In the genomic region with DNA sequence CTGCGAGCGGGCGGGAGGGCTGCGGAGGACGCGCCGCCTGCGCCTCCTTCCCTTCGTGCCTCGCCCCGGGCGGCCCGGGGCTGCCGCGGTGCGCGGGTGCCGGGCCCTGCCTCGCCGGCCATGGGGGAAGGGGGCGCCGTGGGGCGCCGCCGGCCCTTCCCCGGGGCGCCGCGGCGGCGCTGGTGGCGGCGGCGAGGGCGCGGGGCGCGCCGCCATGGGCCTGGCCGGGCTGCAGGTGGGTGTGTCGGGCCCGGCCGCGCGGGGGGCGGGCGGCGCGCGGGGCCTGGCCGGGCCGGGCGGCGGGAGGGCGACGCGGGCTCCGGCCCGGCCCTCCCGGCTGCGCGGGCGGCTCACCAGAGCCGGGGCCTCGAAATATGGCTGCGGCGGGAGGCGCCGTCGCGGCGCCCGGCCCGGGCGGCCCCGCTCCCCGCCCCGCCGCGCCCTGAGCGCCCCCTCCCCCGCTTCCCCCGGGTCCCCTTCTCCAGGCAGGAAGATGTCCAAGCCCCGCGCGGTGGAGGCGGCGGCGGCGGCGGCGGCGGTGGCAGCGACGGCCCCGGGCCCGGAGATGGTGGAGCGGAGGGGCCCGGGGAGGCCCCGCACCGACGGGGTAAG, we compare ENCODE assay signal across 8 cellular contexts. TPM values are rescaled to one million over a fixed set of nuclear protein-coding genes. Genes with fewer than 3 reads are reported as not detected.
DNase-seq lines count a peak whose midpoint lies in the region; ATAC-seq and TF ChIP-seq lines count a peak whose summit lies in the region.

No MANE protein-coding gene starts in this region.

- no peak for TF ChIP-seq RAD21 in SK-N-SH (IDR thresholded peaks at IDR 0.05; ENCODE audit: low read length)

- peak overlapping the region; percentile 68 for H3K9ac ChIP-seq in SK-N-SH

- H3K9me2 ChIP-seq in SK-N-SH, result no peaks in the 10 kb centered on the region

- H3K27ac Mint-ChIP-seq in glutamatergic neuron (ENCODE audit: unreplicated experiment), result no peak overlapping the region
- no peak overlapping the region for H3K27ac Mint-ChIP-seq in stimulated activated effector memory CD8-positive, alpha-beta T cell treated with anti-CD3 and anti-CD28 coated beads, Interleukin-12 subunit alpha, Interleukin-12 subunit beta, amount 100 ng/mL, for 72 hours

- peaks cover 7% of the 10 kb centered on the region for H4K20me1 ChIP-seq in SK-N-SH (ENCODE audit: insufficient read depth)

- H3K27me3 ChIP-seq in SK-N-SH (ENCODE audit: insufficient read depth) (no peaks in the 10 kb centered on the region), MG63 (no peaks in the 10 kb centered on the region)

- WGBS in SK-N-SH (ENCODE audit: low lambda C conversion rate), result no CpG with 5 or more reads among the region's 102 CpGs

- peak overlapping the region; percentile 67 to 78 for H3K4me3 ChIP-seq in SK-N-SH (ENCODE audit: low read depth in 2 of 2, low read length in 1 of 2)
- peak overlapping the region; percentile 68; the same call in 1 of the 2 replicates for H3K4me3 ChIP-seq in MG63

- POLR2A ChIA-PET in SK-N-SH (lab: Yijun Ruan, JAX), result no interaction called here

- H3K9me3 Mint-ChIP-seq in glutamatergic neuron (ENCODE audit: unreplicated experiment), result peaks cover 8% of the 10 kb centered on the region
- H3K9me3 Mint-ChIP-seq in stimulated activated effector memory CD8-positive, alpha-beta T cell treated with anti-CD3 and anti-CD28 coated beads, Interleukin-12 subunit alpha, Interleukin-12 subunit beta, amount 100 ng/mL, for 72 hours, result no peaks in the 10 kb centered on the region

- CTCF ChIA-PET in SK-N-SH (lab: Yijun Ruan, JAX), result interaction anchor here (1.0 kb wide), 1 partner anchor 23 kb away, joined by 3 read pairs; no protein-coding TSS in a partner anchor

- H2AFZ ChIP-seq in SK-N-SH (ENCODE audit: low read depth), result no peak overlapping the region

- peaks cover 16 to 30% of the 10 kb centered on the region in 2 experiments for H3K36me3 ChIP-seq in SK-N-SH (replicated peaks in 1 of 2; ENCODE audit: control insufficient read depth in 1 of 2, insufficient read depth in 2 of 2, low read length in 1 of 2)
- peaks cover 44% of the 10 kb centered on the region for H3K36me3 ChIP-seq in MG63

- H3K4me1 ChIP-seq in SK-N-SH (ENCODE audit: control insufficient read depth in 1 of 2, insufficient read depth in 2 of 2, low read depth in 1 of 2, low read length in 1 of 2), result peaks cover 10 to 17% of the 10 kb centered on the region in 2 experiments; a peak in 3 of 4 replicates

- no peaks in the 10 kb centered on the region for H3K36me3 Mint-ChIP-seq in glutamatergic neuron (ENCODE audit: unreplicated experiment)
- H3K36me3 Mint-ChIP-seq in stimulated activated effector memory CD8-positive, alpha-beta T cell treated with anti-CD3 and anti-CD28 coated beads, Interleukin-12 subunit alpha, Interleukin-12 subunit beta, amount 100 ng/mL, for 72 hours, result peaks cover 52% of the 10 kb centered on the region

- H3K9me3 ChIP-seq in SK-N-SH (no peaks in the 10 kb centered on the region), MG63 (no peaks in the 10 kb centered on the region)

- no peak for TF ChIP-seq EP300 in SK-N-SH (IDR thresholded peaks at IDR 0.05; ENCODE audit: borderline replicate concordance in 1 of 2, low read depth in 1 of 2, low read length in 1 of 2)

- DNase-seq in SK-N-SH (peak; percentile 82), MG63 (no peak), glutamatergic neuron (peak; percentile 31), NCI-H2081 (lab: John Stamatoyannopoulos, UW) (no peak)
- DNase-seq in stimulated activated effector memory CD8-positive, alpha-beta T cell treated with anti-CD3 and anti-CD28 coated beads, Interleukin-12 subunit alpha, Interleukin-12 subunit beta, amount 100 ng/mL, for 72 hours (ENCODE audit: low spot score in 2 of 2), result peak in 1 of 2 donors; percentile 56
- no peak for DNase-seq in activated T-cell treated with anti-CD3 and anti-CD28 coated beads, Interleukin-2, amount 50 U/mL, for 1 hour

- H3K4me2 ChIP-seq in SK-N-SH, result 0 out of 2 replicates have a peak overlapping the region, but pooled peaks have one; percentile 98

- no peak for TF ChIP-seq CTCF in SK-N-SH (IDR thresholded peaks at IDR 0.05)
- no peak for TF ChIP-seq CTCF in glutamatergic neuron (IDR thresholded peaks at IDR 0.05; ENCODE audit: partially characterized antibody, unreplicated experiment)

- no peak for ATAC-seq in SK-N-SH treated with all-trans-retinoic acid at 6 μM for 48 hours
- peak; percentile 1 for ATAC-seq in stimulated activated effector memory CD8-positive, alpha-beta T cell treated with anti-CD3 and anti-CD28 coated beads, Interleukin-12 subunit alpha, Interleukin-12 subunit beta, amount 100 ng/mL, for 72 hours
- ATAC-seq in esophagus mucosa, result no peak

- peaks cover 21% of the 10 kb centered on the region for H3K27me3 Mint-ChIP-seq in glutamatergic neuron (ENCODE audit: unreplicated experiment)

- peaks cover 10% of the 10 kb centered on the region for H3K4me1 Mint-ChIP-seq in glutamatergic neuron (ENCODE audit: low read depth, unreplicated experiment)
- H3K4me1 Mint-ChIP-seq in stimulated activated effector memory CD8-positive, alpha-beta T cell treated with anti-CD3 and anti-CD28 coated beads, Interleukin-12 subunit alpha, Interleukin-12 subunit beta, amount 100 ng/mL, for 72 hours, result peaks cover 55% of the 10 kb centered on the region

- H3F3A ChIP-seq in SK-N-SH (replicated peaks; ENCODE audit: insufficient read depth), result peaks cover 29% of the 10 kb centered on the region

- H3K79me2 ChIP-seq in SK-N-SH (ENCODE audit: insufficient read depth), result peaks cover 90% of the 10 kb centered on the region

- H3K4me3 Mint-ChIP-seq in glutamatergic neuron (ENCODE audit: unreplicated experiment), result no peak overlapping the region
- H3K4me3 Mint-ChIP-seq in stimulated activated effector memory CD8-positive, alpha-beta T cell treated with anti-CD3 and anti-CD28 coated beads, Interleukin-12 subunit alpha, Interleukin-12 subunit beta, amount 100 ng/mL, for 72 hours, result peak overlapping the region; percentile 87

- peak overlapping the region in 1 of 2 experiments; percentile 56; a peak in 2 of 4 replicates for H3K27ac ChIP-seq in SK-N-SH (ENCODE audit: low read depth in 2 of 2, low read length in 1 of 2)

TF ChIP-seq in SK-N-SH, 30 proteins besides CTCF, POLR2A, EP300 and RAD21:
- no peak for TF ChIP-seq TCF12 (IDR thresholded peaks at IDR 0.05)
- TF ChIP-seq, protein P1, sequence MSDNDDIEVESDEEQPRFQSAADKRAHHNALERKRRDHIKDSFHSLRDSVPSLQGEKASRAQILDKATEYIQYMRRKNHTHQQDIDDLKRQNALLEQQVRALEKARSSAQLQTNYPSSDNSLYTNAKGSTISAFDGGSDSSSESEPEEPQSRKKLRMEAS (IDR thresholded peaks at IDR 0.05; ENCODE audit: low read depth), result 0 out of 2 replicates have a peak, but pooled peaks have one; percentile 10

TF ChIP-seq in SK-N-SH treated with all-trans-retinoic acid at 6 μM for 48 hours, 23 proteins besides CTCF, POLR2A, EP300 and RAD21 (continues in another document):
- TF ChIP-seq ZC3H10 (CRISPR knock-in tag; IDR thresholded peaks at IDR 0.05) (no peak), BACH2 (CRISPR knock-in tag; IDR thresholded peaks at IDR 0.05; ENCODE audit: borderline replicate concordance) (no peak), SNAI2 (CRISPR knock-in tag; IDR thresholded peaks at IDR 0.05) (no peak), ESRRG (CRISPR knock-in tag; IDR thresholded peaks at IDR 0.05) (no peak), ZNF70 (CRISPR knock-in tag; IDR thresholded peaks at IDR 0.05) (no peak), TOX (CRISPR knock-in tag; IDR thresholded peaks at IDR 0.05; ENCODE audit: borderline replicate concordance) (no peak)
- TF ChIP-seq, protein P2, sequence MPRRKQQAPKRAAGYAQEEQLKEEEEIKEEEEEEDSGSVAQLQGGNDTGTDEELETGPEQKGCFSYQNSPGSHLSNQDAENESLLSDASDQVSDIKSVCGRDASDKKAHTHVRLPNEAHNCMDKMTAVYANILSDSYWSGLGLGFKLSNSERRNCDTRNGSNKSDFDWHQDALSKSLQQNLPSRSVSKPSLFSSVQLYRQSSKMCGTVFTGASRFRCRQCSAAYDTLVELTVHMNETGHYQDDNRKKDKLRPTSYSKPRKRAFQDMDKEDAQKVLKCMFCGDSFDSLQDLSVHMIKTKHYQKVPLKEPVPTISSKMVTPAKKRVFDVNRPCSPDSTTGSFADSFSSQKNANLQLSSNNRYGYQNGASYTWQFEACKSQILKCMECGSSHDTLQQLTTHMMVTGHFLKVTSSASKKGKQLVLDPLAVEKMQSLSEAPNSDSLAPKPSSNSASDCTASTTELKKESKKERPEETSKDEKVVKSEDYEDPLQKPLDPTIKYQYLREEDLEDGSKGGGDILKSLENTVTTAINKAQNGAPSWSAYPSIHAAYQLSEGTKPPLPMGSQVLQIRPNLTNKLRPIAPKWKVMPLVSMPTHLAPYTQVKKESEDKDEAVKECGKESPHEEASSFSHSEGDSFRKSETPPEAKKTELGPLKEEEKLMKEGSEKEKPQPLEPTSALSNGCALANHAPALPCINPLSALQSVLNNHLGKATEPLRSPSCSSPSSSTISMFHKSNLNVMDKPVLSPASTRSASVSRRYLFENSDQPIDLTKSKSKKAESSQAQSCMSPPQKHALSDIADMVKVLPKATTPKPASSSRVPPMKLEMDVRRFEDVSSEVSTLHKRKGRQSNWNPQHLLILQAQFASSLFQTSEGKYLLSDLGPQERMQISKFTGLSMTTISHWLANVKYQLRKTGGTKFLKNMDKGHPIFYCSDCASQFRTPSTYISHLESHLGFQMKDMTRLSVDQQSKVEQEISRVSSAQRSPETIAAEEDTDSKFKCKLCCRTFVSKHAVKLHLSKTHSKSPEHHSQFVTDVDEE (CRISPR knock-in tag; IDR thresholded peaks at IDR 0.05), result no peak

RNA-seq across cellular contexts. Expression of a gene that starts 5.1 kb away (rescaled TPM):
- 29.7 and 37.6 TPM in 2 replicates for polyA plus RNA-seq in SK-N-SH (2012; rRNA removed)
- polyA plus RNA-seq in SK-N-SH (2012; cell fraction: cytosol; rRNA removed), result 35.6 and 36.4 TPM in 2 replicates
- 51.0 and 62.5 TPM in 2 replicates for polyA plus RNA-seq in SK-N-SH (2012; cell fraction: nucleus; rRNA removed)
- total RNA-seq in MG63 (2014; rRNA removed; shearing (Covaris generic); ENCODE audit: low replicate concordance), result 53.0 and 76.8 TPM in 2 replicates
- 53.6 TPM for total RNA-seq in glutamatergic neuron (ENCODE audit: unreplicated experiment)
- 57.2 TPM for total RNA-seq in esophagus mucosa

RNA-seq across cellular contexts. Expression of a gene that starts 24.4 kb away (rescaled TPM):
- polyA plus RNA-seq in SK-N-SH (2012; rRNA removed), result 4.5 and 5.5 TPM in 2 replicates
- polyA plus RNA-seq in SK-N-SH (2012; cell fraction: cytosol; rRNA removed), result 5.6 and 6.3 TPM in 2 replicates
- polyA plus RNA-seq in SK-N-SH (2012; cell fraction: nucleus; rRNA removed), result 5.0 and 8.3 TPM in 2 replicates
- 9.7 and 13.8 TPM in 2 replicates for total RNA-seq in MG63 (2014; rRNA removed; shearing (Covaris generic); ENCODE audit: low replicate concordance)
- total RNA-seq in glutamatergic neuron (ENCODE audit: unreplicated experiment) (50.9 TPM), esophagus mucosa (21.7 TPM)

RNA-seq across cellular contexts. Expression of a gene that starts 47.4 kb away (rescaled TPM):
- 5.0 and 5.2 TPM in 2 replicates for polyA plus RNA-seq in SK-N-SH (2012; rRNA removed)
- polyA plus RNA-seq in SK-N-SH (2012; cell fraction: cytosol; rRNA removed), result 4.9 and 5.0 TPM in 2 replicates
- polyA plus RNA-seq in SK-N-SH (2012; cell fraction: nucleus; rRNA removed), result 1.9 and 2.1 TPM in 2 replicates
- 1.9 and 3.5 TPM in 2 replicates for total RNA-seq in MG63 (2014; rRNA removed; shearing (Covaris generic); ENCODE audit: low replicate concordance)
- total RNA-seq in glutamatergic neuron (ENCODE audit: unreplicated experiment) (0.10 TPM), esophagus mucosa (1.5 TPM)

Comparison
In these comparisons a context has a peak if more than half of its experiments do, and no peak if none do; other contexts are left out.
1. DNase-seq: peak in SK-N-SH (single experiment) and glutamatergic neuron (single experiment); none in MG63 (single experiment), activated T-cell treated with anti-CD3 and anti-CD28 coated beads, Interleukin-2, amount 50 U/mL, for 1 hour (single experiment) and NCI-H2081 (0 of 2).